ENCODE assay signal across 8 cellular contexts in genomic region chr6:117482240-117483003, GRCh38. TPM values are rescaled to one million over a fixed set of nuclear protein-coding genes. Genes with fewer than 3 reads are reported as not detected.
DNase-seq lines count a peak whose midpoint lies in the region; ATAC-seq and TF ChIP-seq lines count a peak whose summit lies in the region.

DCBLD1 (plus strand) TSS chr6:117482674; CDS start chr6:117482782, 108 bp downstream.

- intact Hi-C loops in left colon (cut with DNase I, micrococcal nuclease) = no loop called here

- H3K27ac ChIP-seq in 22Rv1 = peak within 1 kb of the TSS; percentile 94

- DNase-seq in NCI-H2227 treated with DMSO at 0.1 percent for 48 hours (lab: John Stamatoyannopoulos, UW) (peak; percentile 38), cortex of kidney (lab: John Stamatoyannopoulos, UW) (peak; percentile 58), left colon (peak; percentile 85 to 88)
- DNase-seq in activated CD4-positive, alpha-beta T cell treated with anti-CD3 and anti-CD28 coated beads for 1 hour = peak; percentile 20
- peak; percentile 49 for DNase-seq in stimulated activated CD4-positive, alpha-beta T cell treated with anti-CD3 and anti-CD28 coated beads, Interleukin-1b, Interleukin-23, amount 100 ng/mL, for 48 hours

- ATAC-seq in GM18511 (IDR thresholded peaks at IDR 0.05; ENCODE audit: unreplicated experiment) (peak; percentile 77), HG02943 (IDR thresholded peaks at IDR 0.05; ENCODE audit: low read depth, unreplicated experiment) (peak; percentile 80), left colon (peak; percentile 85)

- 0 out of 2 replicates have a peak, but pooled peaks have one; percentile 11 for TF ChIP-seq CTCF in 22Rv1 (IDR thresholded peaks at IDR 0.05)

RNA-seq across cellular contexts. Expression of gene DCBLD1, which starts in this region (rescaled TPM):
- total RNA-seq in left colon = 10 to 100 TPM; 14.5 to 17.1 TPM

Comparison
In these comparisons a context has a peak if more than half of its experiments do, and no peak if none do; other contexts are left out.
1. Peak in every context shown above with its lines: DNase-seq, ATAC-seq and H3K27ac ChIP-seq.
2. DNase-seq: peak in every context shown above with its lines; median percentile 86 in left colon; 58 in cortex of kidney; 49 in stimulated activated CD4-positive, alpha-beta T cell treated with anti-CD3 and anti-CD28 coated beads, Interleukin-1b, Interleukin-23, amount 100 ng/mL, for 48 hours; 38 in NCI-H2227 treated with DMSO at 0.1 percent for 48 hours; 20 in activated CD4-positive, alpha-beta T cell treated with anti-CD3 and anti-CD28 coated beads for 1 hour.